ENCODE assay signal across 8 cellular contexts in genomic region chr2:237692601-237693079, GRCh38.
A peak's percentile ranks its signal among the peaks of the same experiment; 100 is the strongest.
DNase-seq lines count a peak whose midpoint lies in the region; ATAC-seq and TF ChIP-seq lines count a peak whose summit lies in the region.

No MANE protein-coding gene starts in this region.

- no peak overlapping the region for H2BK5ac ChIP-seq in neuronal stem cell (ENCODE audit: low read length)

- H3K4ac ChIP-seq in neuronal stem cell (ENCODE audit: low read length), result no peak overlapping the region

- peak; percentile 6 for ATAC-seq in HG03196 (IDR thresholded peaks at IDR 0.05; ENCODE audit: unreplicated experiment)

- no peak overlapping the region for H3K27ac ChIP-seq in neuronal stem cell (replicated peaks; ENCODE audit: low read length)

- H3K9ac ChIP-seq in neuronal stem cell (ENCODE audit: low read depth, low read length, poor library complexity), result peak overlapping the region; percentile 82

- H3K14ac ChIP-seq in neuronal stem cell (ENCODE audit: low read length), result peak overlapping the region; percentile 87

- peak overlapping the region; percentile 95 for H3K4me3 ChIP-seq in WI38 (ENCODE audit: low read depth, low read length)
- H3K4me3 ChIP-seq in fibroblast of mammary gland (ENCODE audit: control insufficient read depth, low read depth, low read length), result peak overlapping the region; percentile 73
- H3K4me3 ChIP-seq in neuronal stem cell (ENCODE audit: low read length in 2 of 2), result peak overlapping the region; percentile 78 to 84

- no peaks in the 10 kb centered on the region for H3K36me3 ChIP-seq in neuronal stem cell (replicated peaks in 1 of 2; ENCODE audit: control insufficient read depth in 2 of 2, insufficient read depth in 2 of 2, low read length in 2 of 2)

- H2BK120ac ChIP-seq in neuronal stem cell (ENCODE audit: low read depth, low read length), result no peak overlapping the region

- H2AK5ac ChIP-seq in neuronal stem cell (ENCODE audit: low read depth, low read length), result no peak overlapping the region

- no peak overlapping the region for H2BK15ac ChIP-seq in neuronal stem cell (ENCODE audit: low read length)

- H3K9me3 ChIP-seq in neuronal stem cell (replicated peaks in 1 of 2; ENCODE audit: control insufficient read depth in 2 of 2, insufficient read depth in 1 of 2, low read depth in 1 of 2, low read length in 2 of 2), result no peaks in the 10 kb centered on the region

- WGBS in neuronal stem cell (ENCODE audit: extremely low coverage in 2 of 2, insufficient read length in 2 of 2, insufficient replicate concordance in 1 of 2), 2 donors, result no CpG with 5 or more reads among the region's 36 CpGs

- H2AFZ ChIP-seq in neuronal stem cell (ENCODE audit: low read length), result peak overlapping the region; percentile 95

- no peak for TF ChIP-seq CTCF in WI38 (IDR thresholded peaks at IDR 0.05; ENCODE audit: low read depth, low read length)
- no peak for TF ChIP-seq CTCF in fibroblast of mammary gland (conservative IDR thresholded peaks at IDR 0.05; ENCODE audit: control insufficient read depth, insufficient read depth, low read depth, low read length)

- no peak overlapping the region for H4K8ac ChIP-seq in neuronal stem cell (ENCODE audit: low read depth, low read length)

- H3K4me1 ChIP-seq in neuronal stem cell (ENCODE audit: control insufficient read depth in 2 of 2, insufficient read depth in 1 of 2, low read depth in 1 of 2, low read length in 2 of 2), result peaks cover 4 to 20% of the 10 kb centered on the region in 2 donors

- no peaks in the 10 kb centered on the region for H3K79me1 ChIP-seq in neuronal stem cell (ENCODE audit: low read depth, low read length)

- peak overlapping the region; percentile 94 for H3K18ac ChIP-seq in neuronal stem cell (ENCODE audit: low read length)

- peak; percentile 86 for DNase-seq in activated CD8-positive, alpha-beta memory T cell treated with anti-CD3 and anti-CD28 coated beads for 24 hours
- no peak for DNase-seq in activated CD8-positive, alpha-beta memory T cell treated with anti-CD3 and anti-CD28 coated beads, Interleukin-2, amount 50 U/mL, for 4 hours
- DNase-seq in fibroblast of mammary gland (ENCODE audit: low read depth) (no peak), neuronal stem cell (ENCODE audit: low spot score) (no peak), nucleus accumbens (lab: John Stamatoyannopoulos, UW) (no peak), NCI-H510A treated with DMSO at 0.1 percent for 48 hours (lab: John Stamatoyannopoulos, UW) (no peak)

- H4K91ac ChIP-seq in neuronal stem cell (ENCODE audit: low read depth, low read length, poor library complexity), result no peak overlapping the region

- no peak overlapping the region for H2BK12ac ChIP-seq in neuronal stem cell (ENCODE audit: low read length)

- H3K4me2 ChIP-seq in neuronal stem cell (ENCODE audit: insufficient read depth, low read length, poor library complexity, severe bottlenecking), result peak overlapping the region; percentile 87

- H3K23ac ChIP-seq in neuronal stem cell (ENCODE audit: low read depth, low read length, poor library complexity), result peak overlapping the region; percentile 35

- H3K27me3 ChIP-seq in neuronal stem cell (ENCODE audit: control insufficient read depth in 3 of 3, insufficient read depth in 3 of 3, low read depth in 1 of 3, low read length in 3 of 3), result peaks cover 0 to 23% (median 6%) of the 10 kb centered on the region in 3 experiments
